24 cellular contexts compared by ENCODE assay signal in the genomic region with DNA sequence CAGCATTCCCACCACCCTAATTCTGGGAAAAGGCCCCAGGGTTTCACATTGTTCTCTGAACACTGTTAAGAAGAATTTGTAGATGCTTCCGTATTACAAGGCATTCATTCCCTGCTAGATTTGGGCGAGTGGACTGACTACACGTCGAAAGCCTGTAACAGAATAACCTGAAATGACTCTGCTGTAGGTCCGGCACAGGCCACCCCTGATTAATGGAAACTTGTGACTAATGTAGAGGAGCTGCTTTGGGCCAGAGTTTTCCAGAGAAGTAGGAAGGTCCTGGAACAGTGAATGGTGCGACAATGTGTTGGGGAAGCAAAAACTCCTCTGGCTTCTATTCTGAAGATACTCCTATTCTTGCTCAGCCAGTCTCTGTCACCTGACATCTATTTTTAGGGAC.
DNase-seq lines count a peak whose midpoint lies in the region; ATAC-seq and TF ChIP-seq lines count a peak whose summit lies in the region.
"Had no signal": no experiment of that assay in that cellular context is flagged by ENCODE, and none has a peak within 500 bp of the region (broad histone marks: within the 10 kb centered on the region; RNA-seq: fewer than 3 reads in every experiment).

No MANE protein-coding gene starts in this region.

- 44 to 73% (median 63%) methylated on average over 6 of the region's 6 CpGs for WGBS in heart left ventricle, 4 donors

- intact Hi-C loops in heart left ventricle (cut with DNase I) (loop anchor here in 1 of 10 donors (10.0 kb wide), 1 partner anchor 79 kb away; no protein-coding TSS in a partner anchor), cardiac septum (cut with DNase I) (loop anchor here (10.0 kb wide), 1 partner anchor 79 kb away; no protein-coding TSS in a partner anchor), ascending aorta (cut with DNase I) (loop anchor here (10.0 kb wide), 1 partner anchor 161 kb away; no protein-coding TSS in a partner anchor)

- ATAC-seq in heart left ventricle = peak in 3 of 4 donors; percentile 44 to 67 (median 49)
- no peak for ATAC-seq in HG02970 (IDR thresholded peaks at IDR 0.05; ENCODE audit: low FRiP score, unreplicated experiment)
- ATAC-seq in activated T-cell treated with anti-CD3 and anti-CD28 coated beads, Interleukin-2, amount 50 U/mL, for 72 hours (replicated peaks in 1 of 2) = no peak
- ATAC-seq: activated CD8-positive, alpha-beta T cell treated with anti-CD3 and anti-CD28 coated beads for 36 hours; K562; stimulated activated naive CD8-positive, alpha-beta T cell treated with anti-CD3 and anti-CD28 coated beads, Interleukin-15, Interleukin-2, amounts not matched to agents 100 U/mL and 50 U/mL, for 24 hours had no signal

- TF ChIP-seq CTCF in heart left ventricle (IDR thresholded peaks at IDR 0.05) (no peak), chondrocyte (IDR thresholded peaks at IDR 0.05) (no peak), ascending aorta (IDR thresholded peaks at IDR 0.05) (no peak)

- peak overlapping the region in 2 of 12 donors; percentile 27 to 48 for H3K27ac ChIP-seq in heart left ventricle
- no peak overlapping the region for H3K27ac ChIP-seq in ascending aorta
- H3K27ac ChIP-seq: BLaER1 had no signal

- no peaks in the 10 kb centered on the region for H3K27me3 Mint-ChIP-seq in chondrocyte (ENCODE audit: low read depth)
- no peaks in the 10 kb centered on the region for H3K27me3 Mint-ChIP-seq in activated T-cell treated with anti-CD3 and anti-CD28 coated beads, Interleukin-2, amount 50 U/mL, for 72 hours (ENCODE audit: low read depth)
- H3K27me3 Mint-ChIP-seq: activated B cell treated with CpG ODN at 0.5 μM for 24 hours; activated CD8-positive, alpha-beta T cell treated with anti-CD3 and anti-CD28 coated beads for 36 hours had no signal

- peaks cover 0 to 31% (median 28%) of the 10 kb centered on the region in 9 donors for H3K36me3 ChIP-seq in heart left ventricle
- peaks cover 4 to 10% of the 10 kb centered on the region in 2 donors for H3K36me3 ChIP-seq in ascending aorta

- H3K4me1 ChIP-seq in heart left ventricle = peaks cover 8 to 84% (median 67%) of the 10 kb centered on the region in 12 donors
- H3K4me1 ChIP-seq in ascending aorta = peaks cover 0 to 34% of the 10 kb centered on the region in 2 donors

- no peak for DNase-seq in heart left ventricle
- DNase-seq in cardiac septum (ENCODE audit: low spot score) = no peak
- DNase-seq in chondrocyte (ENCODE audit: low spot score) = no peak
- DNase-seq in myocyte (ENCODE audit: low read depth) = peak; percentile 26
- DNase-seq in ascending aorta (ENCODE audit: low spot score in 2 of 2) = no peak
- no peak for DNase-seq in activated T-cell treated with anti-CD3 and anti-CD28 coated beads, Interleukin-2, amount 50 U/mL, for 72 hours
- DNase-seq in SW480 (ENCODE audit: low spot score) = no peak
- DNase-seq: activated B cell treated with CpG ODN at 0.5 μM for 24 hours; activated CD8-positive, alpha-beta T cell treated with anti-CD3 and anti-CD28 coated beads for 36 hours; activated gamma-delta T cell; activated T-cell treated with anti-CD3 and anti-CD28 coated beads for 4 hours; Caco-2; cortex of kidney; HCEC 1CT; NCI-H2171; NCI-H524 treated with DMSO at 0.1 percent for 48 hours; stimulated activated CD4-positive, alpha-beta T cell treated with anti-CD3 and anti-CD28 coated beads, Interleukin-2, amount 100 ng/mL, for 48 hours; stimulated activated naive CD8-positive, alpha-beta T cell treated with anti-CD3 and anti-CD28 coated beads, Interleukin-15, Interleukin-2, amounts not matched to agents 100 U/mL and 50 U/mL, for 24 hours; T1000 had no signal

- peaks cover 3% of the 10 kb centered on the region for H3K9me3 Mint-ChIP-seq in chondrocyte (ENCODE audit: low read depth)
- H3K9me3 Mint-ChIP-seq in activated T-cell treated with anti-CD3 and anti-CD28 coated beads, Interleukin-2, amount 50 U/mL, for 72 hours = no peaks in the 10 kb centered on the region
- H3K9me3 Mint-ChIP-seq: activated B cell treated with CpG ODN at 0.5 μM for 24 hours; activated CD8-positive, alpha-beta T cell treated with anti-CD3 and anti-CD28 coated beads for 36 hours; neural crest cell had no signal

- TF ChIP-seq POLR2A in heart left ventricle (IDR thresholded peaks at IDR 0.05) = no peak

- no peaks in the 10 kb centered on the region for H3K27me3 ChIP-seq in heart left ventricle
- no peaks in the 10 kb centered on the region for H3K27me3 ChIP-seq in ascending aorta
- H3K27me3 ChIP-seq: BLaER1, tibial nerve had no signal

- H3K4me3 Mint-ChIP-seq in chondrocyte (ENCODE audit: unreplicated experiment) = no peak overlapping the region
- no peak overlapping the region for H3K4me3 Mint-ChIP-seq in activated T-cell treated with anti-CD3 and anti-CD28 coated beads, Interleukin-2, amount 50 U/mL, for 72 hours
- H3K4me3 Mint-ChIP-seq: activated B cell treated with CpG ODN at 0.5 μM for 24 hours; activated CD8-positive, alpha-beta T cell treated with anti-CD3 and anti-CD28 coated beads for 36 hours; neural crest cell had no signal

- peaks cover 63% of the 10 kb centered on the region for H3K4me1 Mint-ChIP-seq in chondrocyte (ENCODE audit: low read depth)
- peaks cover 37% of the 10 kb centered on the region for H3K4me1 Mint-ChIP-seq in activated T-cell treated with anti-CD3 and anti-CD28 coated beads, Interleukin-2, amount 50 U/mL, for 72 hours (ENCODE audit: low read depth)
- H3K4me1 Mint-ChIP-seq: neural crest cell had no signal

- peak overlapping the region; percentile 49 for H3K27ac Mint-ChIP-seq in chondrocyte (ENCODE audit: unreplicated experiment)
- no peak overlapping the region for H3K27ac Mint-ChIP-seq in activated T-cell treated with anti-CD3 and anti-CD28 coated beads, Interleukin-2, amount 50 U/mL, for 72 hours
- H3K27ac Mint-ChIP-seq: activated B cell treated with CpG ODN at 0.5 μM for 24 hours; activated CD8-positive, alpha-beta T cell treated with anti-CD3 and anti-CD28 coated beads for 36 hours had no signal

- H3K4me3 ChIP-seq in heart left ventricle (no peak overlapping the region), ascending aorta (no peak overlapping the region)
- H3K4me3 ChIP-seq: BLaER1, K562, tibial nerve had no signal

- H3K36me3 Mint-ChIP-seq in chondrocyte (ENCODE audit: low read depth) = peaks cover 4% of the 10 kb centered on the region
- H3K36me3 Mint-ChIP-seq in activated T-cell treated with anti-CD3 and anti-CD28 coated beads, Interleukin-2, amount 50 U/mL, for 72 hours (ENCODE audit: insufficient read depth in 2 of 2) = peaks cover 3 to 20% of the 10 kb centered on the region in 2 donors

- no peaks in the 10 kb centered on the region for H3K9me3 ChIP-seq in heart left ventricle
- no peaks in the 10 kb centered on the region for H3K9me3 ChIP-seq in ascending aorta
- H3K9me3 ChIP-seq: BLaER1, Caco-2, tibial nerve had no signal

Comparison
In these comparisons a context has a peak if more than half of its experiments do, and no peak if none do; other contexts are left out.
1. ATAC-seq: peak in heart left ventricle (3 of 4); none in HG02970 (single experiment) and activated T-cell treated with anti-CD3 and anti-CD28 coated beads, Interleukin-2, amount 50 U/mL, for 72 hours (0 of 2).